ENCODE assay signal across 9 cellular contexts in the genomic region with DNA sequence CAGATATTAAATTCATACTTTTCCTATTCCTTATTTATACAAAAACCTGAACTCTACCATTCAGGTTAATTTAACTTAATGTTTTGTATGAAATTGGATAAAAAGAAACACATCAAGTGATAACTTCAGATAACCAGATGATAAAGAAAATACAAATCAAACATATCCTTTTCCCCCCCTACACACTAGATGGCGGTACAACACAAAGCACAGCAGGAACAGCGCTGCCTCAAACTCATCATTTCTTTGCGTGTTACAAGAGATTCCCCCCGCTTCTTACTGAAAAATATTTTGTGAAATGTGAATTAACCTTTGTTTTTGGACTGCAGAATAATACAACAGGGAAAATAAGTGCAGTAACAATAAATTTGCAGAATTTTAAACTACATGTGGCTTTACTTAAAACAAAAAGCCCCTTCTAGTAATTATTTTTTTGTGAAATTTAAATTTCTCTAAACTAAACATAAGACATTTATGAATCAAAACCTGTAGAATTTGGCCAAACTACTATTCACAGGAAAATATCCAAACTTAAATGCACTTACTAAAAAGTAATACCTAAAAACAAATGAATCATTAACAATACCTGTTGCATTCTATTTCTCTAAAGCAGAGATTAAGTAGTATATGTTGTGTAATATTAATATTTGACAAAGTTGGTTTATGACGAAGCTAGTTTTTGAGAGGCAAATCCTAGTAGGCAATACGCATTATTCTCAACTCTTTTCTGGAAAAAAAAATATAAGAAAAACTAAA.
DNase-seq lines count a peak whose midpoint lies in the region; ATAC-seq, FAIRE-seq and TF ChIP-seq lines count a peak whose summit lies in the region.
"Had no signal": no experiment of that assay in that cellular context is flagged by ENCODE, and none has a peak within 500 bp of the region (broad histone marks: within the 10 kb centered on the region; RNA-seq: fewer than 3 reads in every experiment).

No MANE protein-coding gene starts in this region.

- CTCF ChIA-PET in K562 (lab: Yijun Ruan, JAX; ENCODE audit: low intra/inter-chr PET ratio), result interaction anchor here (0.7 to 1.9 kb wide), 4 partner anchors 214 to 633 kb away, joined by 4 to 11 read pairs (median 6); no protein-coding TSS in a partner anchor

- H3K4me3 ChIP-seq in RWPE2 (ENCODE audit: severe bottlenecking) (no peak overlapping the region), K562 (no peak overlapping the region)

- no peaks in the 10 kb centered on the region for H4K20me1 ChIP-seq in K562 (replicated peaks; ENCODE audit: control insufficient read depth, insufficient read depth, low read length)

- 7% methylated on average over 6 of the region's 6 CpGs for WGBS in K562 (ENCODE audit: insufficient coverage, low coverage, missing lambda C conversion rate)

- H3K36me3 ChIP-seq in RWPE2 (ENCODE audit: low read depth), result no peaks in the 10 kb centered on the region
- no peaks in the 10 kb centered on the region for H3K36me3 ChIP-seq in K562 (ENCODE audit: control insufficient read depth, insufficient read depth, low read length)

- peak; percentile 58 for FAIRE-seq in K562 (lab: Jason Lieb, UNC)

- no peak for TF ChIP-seq EP300 in K562 (IDR thresholded peaks at IDR 0.05; ENCODE audit: low read length)

- no peak overlapping the region for H3K27ac Mint-ChIP-seq in immature natural killer cell
- H3K27ac Mint-ChIP-seq: activated naive CD8-positive, alpha-beta T cell had no signal

- no peak overlapping the region for H3K4me3 Mint-ChIP-seq in immature natural killer cell
- H3K4me3 Mint-ChIP-seq: activated naive CD8-positive, alpha-beta T cell had no signal

- TF ChIP-seq CTCF in RWPE2 (IDR thresholded peaks at IDR 0.05; ENCODE audit: poor library complexity, severe bottlenecking) (peak; percentile 98), K562 (IDR thresholded peaks at IDR 0.05 in 2 of 3, conservative IDR thresholded peaks at IDR 0.05 in 1 of 3; ENCODE audit: insufficient read depth in 2 of 3, low read depth in 1 of 3, low read length in 3 of 3) (peak; percentile 62 to 66 (median 63))

- peak; percentile 73 to 75 for TF ChIP-seq RAD21 in K562 (CRISPR knock-in tag; conservative IDR thresholded peaks at IDR 0.05 in 1 of 2, IDR thresholded peaks at IDR 0.05 in 1 of 2)

- no TSS peak for BruUV-seq in K562 (replicated peaks; lab: Mats Ljungman, UMichigan)

- peaks cover 0 to 2% (median 2%) of the 10 kb centered on the region in 3 donors for H3K27me3 Mint-ChIP-seq in immature natural killer cell (ENCODE audit: low read depth in 3 of 3)
- H3K27me3 Mint-ChIP-seq: activated naive CD8-positive, alpha-beta T cell had no signal

- ATAC-seq in GM19467 (IDR thresholded peaks at IDR 0.05; ENCODE audit: unreplicated experiment) (peak; percentile 75), RWPE2 (ENCODE audit: low read depth) (peak; percentile 44; the same call in 1 of the 3 replicates), K562 (no peak), GM21390 (IDR thresholded peaks at IDR 0.05; ENCODE audit: unreplicated experiment) (no peak)

- no peak overlapping the region for H3K27ac ChIP-seq in RWPE2 (ENCODE audit: poor library complexity, severe bottlenecking)
- H3K27ac ChIP-seq in K562 (ENCODE audit: extremely low read depth, low read depth, low read length), result no peak overlapping the region

- H2AFZ ChIP-seq in K562 (ENCODE audit: low read depth, low read length), result no peak overlapping the region

- H3K79me2 ChIP-seq in K562 (ENCODE audit: control insufficient read depth, insufficient read depth, low read length), result no peaks in the 10 kb centered on the region

- no peak for TF ChIP-seq POLR2A in K562 (conservative IDR thresholded peaks at IDR 0.05)

- H3K4me2 ChIP-seq in K562 (ENCODE audit: insufficient read depth, low read length), result no peak overlapping the region

- intact Hi-C loops in K562 (cut with micrococcal nuclease), result loop anchor here (1.0 to 10.0 kb wide), 4 partner anchors 215 to 634 kb away; no protein-coding TSS in a partner anchor

- H3K4me1 ChIP-seq in RWPE2 (ENCODE audit: insufficient read depth, poor library complexity, severe bottlenecking) (peaks cover 15% of the 10 kb centered on the region), K562 (replicated peaks in 1 of 2; ENCODE audit: control insufficient read depth in 2 of 2, insufficient read depth in 2 of 2, low read length in 2 of 2) (no peaks in the 10 kb centered on the region)

- POLR2A ChIA-PET in K562 (lab: Yijun Ruan, JAX), result no interaction called here

- no peak overlapping the region for H3K9ac ChIP-seq in K562 (ENCODE audit: insufficient read depth in 1 of 2, low read depth in 2 of 2, low read length in 2 of 2)

- no peaks in the 10 kb centered on the region for H3K9me3 Mint-ChIP-seq in immature natural killer cell

- H3K4me1 Mint-ChIP-seq in immature natural killer cell, result peaks cover 0 to 1% of the 10 kb centered on the region in 2 donors

- in situ Hi-C loops in K562 (cut with MboI), result no loop called here

- DNase-seq in DMS53 treated with DMSO at 0.1 percent for 48 hours (lab: John Stamatoyannopoulos, UW; ENCODE audit: unreplicated experiment), result peak; percentile 72
- peak; percentile 73 for DNase-seq in LoVo (ENCODE audit: low spot score)
- no peak for DNase-seq in RWPE2 (ENCODE audit: low spot score)
- DNase-seq in K562 (ENCODE audit: extremely low read depth in 1 of 4, low spot score in 3 of 4), result peak; percentile 13 to 54 (median 24)
- peak; percentile 43 to 49 (median 48) for DNase-seq in immature natural killer cell
- DNase-seq in stimulated activated CD4-positive, alpha-beta T cell treated with anti-CD3 and anti-CD28 coated beads, Interleukin-1b, Interleukin-23, amount 100 ng/mL, for 4 hours (ENCODE audit: low read depth in 2 of 2), result peak; percentile 4 to 37

- no peaks in the 10 kb centered on the region for H3K9me1 ChIP-seq in K562 (ENCODE audit: control insufficient read depth, insufficient read depth, low read length)

- H3K27me3 ChIP-seq in RWPE2 (ENCODE audit: insufficient read depth, poor library complexity, severe bottlenecking), result no peaks in the 10 kb centered on the region
- H3K27me3 ChIP-seq in K562 (ENCODE audit: control insufficient read depth in 2 of 2, insufficient read depth in 2 of 2, low read length in 2 of 2), result no peaks in the 10 kb centered on the region

- H3K9me3 ChIP-seq in RWPE2 (ENCODE audit: severe bottlenecking), result no peaks in the 10 kb centered on the region
- no peaks in the 10 kb centered on the region for H3K9me3 ChIP-seq in K562 (replicated peaks; ENCODE audit: control insufficient read depth, insufficient read depth, low read depth, low read length)

- H3K36me3 Mint-ChIP-seq in immature natural killer cell, result no peaks in the 10 kb centered on the region
- H3K36me3 Mint-ChIP-seq: activated naive CD8-positive, alpha-beta T cell had no signal

TF ChIP-seq in K562, 482 proteins besides CTCF, POLR2A, EP300 and RAD21:
- TF ChIP-seq TRIM28 (IDR thresholded peaks at IDR 0.05) (no peak), DEAF1 (CRISPR knock-in tag; IDR thresholded peaks at IDR 0.05) (peak; percentile 69), SMC3 (conservative IDR thresholded peaks at IDR 0.05; ENCODE audit: insufficient read depth, low read depth, low read length) (peak; percentile 37; the same call in 1 of the 2 replicates)
TF ChIP-seq in K562: peak in this region for 2.

Comparison
In these comparisons a context has a peak if more than half of its experiments do, and no peak if none do; other contexts are left out.
1. ATAC-seq: peak in GM19467 (single experiment) and RWPE2 (single experiment); none in K562 (single experiment) and GM21390 (single experiment).